ENCODE assay signal across 22 cellular contexts in genomic region chr5:77906806-77907205, GRCh38.
DNase-seq lines count a peak whose midpoint lies in the region; ATAC-seq and TF ChIP-seq lines count a peak whose summit lies in the region.
"Had no signal": no experiment of that assay in that cellular context is flagged by ENCODE, and none has a peak within 500 bp of the region (broad histone marks: within the 10 kb centered on the region; RNA-seq: fewer than 3 reads in every experiment).

No MANE protein-coding gene starts in this region.

- no peak overlapping the region for H3K4me3 ChIP-seq in AG04450 (ENCODE audit: low read depth, low read length)
- no peak overlapping the region for H3K4me3 ChIP-seq in fibroblast of villous mesenchyme (ENCODE audit: low read depth, low read length)
- H3K4me3 ChIP-seq: gastroesophageal sphincter, HAP-1, PC-9, skin epidermis had no signal

- ATAC-seq in HG03520 (IDR thresholded peaks at IDR 0.05; ENCODE audit: unreplicated experiment) = no peak
- ATAC-seq in HG03045 (IDR thresholded peaks at IDR 0.05; ENCODE audit: unreplicated experiment) = no peak
- ATAC-seq: gastroesophageal sphincter; left colon; stimulated activated naive CD8-positive, alpha-beta T cell treated with anti-CD3 and anti-CD28 coated beads, Interleukin-15, amount 100 ng/mL, for 72 hours; T-helper 17 cell had no signal

- POLR2A ChIA-PET in AG04450 (lab: Yijun Ruan, JAX) = no interaction called here

- peak; percentile 34 for DNase-seq in AG04450 (ENCODE audit: low read depth, low spot score)
- DNase-seq in HT1080 (ENCODE audit: low read depth) = peak; percentile 82
- DNase-seq in amniotic epithelial cell (ENCODE audit: low read depth) = peak; percentile 85
- DNase-seq in fibroblast of villous mesenchyme (ENCODE audit: low read depth) = peak; percentile 6
- no peak for DNase-seq in GM13977 (ENCODE audit: low spot score)
- no peak for DNase-seq in NCI-H1105 (lab: John Stamatoyannopoulos, UW)
- DNase-seq: activated CD4-positive, alpha-beta T cell treated with anti-CD3 and anti-CD28 coated beads, Interleukin-2, amount 50 U/mL, for 48 hours; activated naive CD4-positive, alpha-beta T cell; amygdala; C1 segment of cervical spinal cord; left colon; NCI-H69; PC-9; posterior cingulate gyrus; stimulated activated naive CD8-positive, alpha-beta T cell treated with anti-CD3 and anti-CD28 coated beads, Interleukin-15, amount 100 ng/mL, for 72 hours; T-helper 17 cell; WERI-Rb-1 had no signal

- peaks cover 3% of the 10 kb centered on the region for H3K27me3 ChIP-seq in AG04450 (ENCODE audit: control insufficient read depth, insufficient read depth, low read length)
- H3K27me3 ChIP-seq: gastroesophageal sphincter had no signal

- H3K27ac ChIP-seq in AG04450 (ENCODE audit: low read depth, low read length) = no peak overlapping the region
- H3K27ac ChIP-seq: gastroesophageal sphincter, PC-9, skin epidermis, WERI-Rb-1 had no signal

- CTCF ChIA-PET in AG04450 (lab: Charles Lee) = no interaction called here

- TF ChIP-seq CTCF in AG04450 (IDR thresholded peaks at IDR 0.05; ENCODE audit: low read depth, low read length) (no peak), fibroblast of villous mesenchyme (IDR thresholded peaks at IDR 0.05; ENCODE audit: insufficient read depth, low read depth, low read length) (no peak), GM13977 (IDR thresholded peaks at IDR 0.05; ENCODE audit: extremely low read depth, insufficient read depth, missing control alignments) (no peak)

- in situ Hi-C loops in GM13977 (cut with MboI; ENCODE audit: low pct_unique_long_range_greater_than_20kb, low sequenced_read_pairs, unreplicated experiment) = no loop called here

- no peaks in the 10 kb centered on the region for H3K9me3 ChIP-seq in AG04450 (ENCODE audit: control insufficient read depth, insufficient read depth, low read length)
- H3K9me3 ChIP-seq: gastroesophageal sphincter, HAP-1 had no signal

Comparison
In these comparisons a context has a peak if more than half of its experiments do, and no peak if none do; other contexts are left out.
1. DNase-seq: peak in AG04450 (single experiment), HT1080 (single experiment), amniotic epithelial cell (single experiment) and fibroblast of villous mesenchyme (single experiment); none in GM13977 (single experiment) and NCI-H1105 (single experiment).